In genomic region chr13:113028336-113029060, GRCh38 we compare ENCODE assay signal across 1 cellular context.
TF ChIP-seq lines count a peak whose summit lies in the region.

No MANE protein-coding gene starts in this region.

TF ChIP-seq in H1, 55 proteins besides CTCF, POLR2A, EP300 and RAD21:
- TF ChIP-seq SUZ12 (IDR thresholded peaks at IDR 0.05; ENCODE audit: low read length) (no peak), RFX5 (IDR thresholded peaks at IDR 0.05; ENCODE audit: borderline replicate concordance, low read depth, low read length) (no peak), BRCA1 (IDR thresholded peaks at IDR 0.05; ENCODE audit: low read depth, low read length) (no peak), BACH1 (IDR thresholded peaks at IDR 0.05; ENCODE audit: low read length) (no peak)
